ENCODE assay signal across 30 cellular contexts in genomic region chr19:47322048-47322447, GRCh38. TPM values are rescaled to one million over a fixed set of nuclear protein-coding genes. Genes with fewer than 3 reads are reported as not detected.
DNase-seq lines count a peak whose midpoint lies in the region; ATAC-seq, FAIRE-seq and TF ChIP-seq lines count a peak whose summit lies in the region.
"Had no signal": no experiment of that assay in that cellular context is flagged by ENCODE, and none has a peak within 500 bp of the region (broad histone marks: within the 10 kb centered on the region; RNA-seq: fewer than 3 reads in every experiment).

No MANE protein-coding gene starts in this region.

- BruUV-seq in GM12878 (replicated peaks; lab: Mats Ljungman, UMichigan): no TSS peak

- H2BK15ac ChIP-seq in H9 (ENCODE audit: low read depth, low read length): no peak overlapping the region

- intact Hi-C loops in GM12878 (cut with micrococcal nuclease; ENCODE audit: unreplicated experiment) (no loop called here), esophagus muscularis mucosa (cut with DNase I) (no loop called here)

- H4K91ac ChIP-seq in H9 (ENCODE audit: insufficient read length, low read depth, low read length): no peak overlapping the region

- H3K36me3 ChIP-seq in GM12878 (ENCODE audit: control insufficient read depth in 2 of 2, insufficient read depth in 2 of 2, low read length in 1 of 2) (no peaks in the 10 kb centered on the region), esophagus muscularis mucosa (no peaks in the 10 kb centered on the region)
- H3K36me3 ChIP-seq: SJSA1 had no signal

- no peak overlapping the region for H3K4me3 Mint-ChIP-seq in H9
- H3K4me3 Mint-ChIP-seq: activated CD8-positive, alpha-beta memory T cell treated with anti-CD3 and anti-CD28 coated beads, Interleukin-2, amount 10 ng/mL, durations not matched to agents 7 days and 5 days; activated naive CD8-positive, alpha-beta T cell treated with anti-CD3 and anti-CD28 coated beads, Interleukin-2, amount 50 U/mL, for 24 hours; effector memory CD8-positive, alpha-beta T cell; immature natural killer cell had no signal

- H2AK5ac ChIP-seq in H9 (ENCODE audit: insufficient read length, low read length): no peak overlapping the region

- H3K4ac ChIP-seq in H9 (ENCODE audit: low read depth, low read length): no peak overlapping the region

- H2BK5ac ChIP-seq in H9 (ENCODE audit: insufficient read length, low read length): no peak overlapping the region

- H3K14ac ChIP-seq in H9 (ENCODE audit: insufficient read depth, low read length): no peak overlapping the region

- DNase-seq in GM18507 (ENCODE audit: extremely low spot score, insufficient read length, low read depth) (no peak), MV-4-11 (lab: John Stamatoyannopoulos, UW) (peak; percentile 82), GM12878 (ENCODE audit: low read depth, low spot score) (no peak), pons (ENCODE audit: low spot score) (peak; percentile 51), NCI-H128 (lab: John Stamatoyannopoulos, UW; ENCODE audit: unreplicated experiment) (no peak), esophagus muscularis mucosa (ENCODE audit: extremely low spot score) (no peak), H9 (no peak)
- DNase-seq: activated CD4-positive, alpha-beta T cell treated with anti-CD3 and anti-CD28 coated beads, Interleukin-2, amount 50 U/mL, for 4 hours; activated CD8-positive, alpha-beta memory T cell treated with anti-CD3 and anti-CD28 coated beads, Interleukin-2, amount 10 ng/mL, durations not matched to agents 7 days and 5 days; activated naive CD8-positive, alpha-beta T cell treated with anti-CD3 and anti-CD28 coated beads, Interleukin-2, amount 50 U/mL, for 24 hours; activated T-cell treated with anti-CD3 and anti-CD28 coated beads, Interleukin-2, amount 50 U/mL, for 48 hours; cortex of kidney; effector memory CD8-positive, alpha-beta T cell; EL; immature natural killer cell; mesendoderm; NCI-H1105 treated with DMSO at 0.1 percent for 48 hours; NCI-H2081; NCI-H524 treated with DMSO at 0.1 percent for 48 hours; right cardiac atrium; stimulated activated CD4-positive, alpha-beta T cell treated with anti-CD3 and anti-CD28 coated beads, Interleukin-2, amount 100 ng/mL, for 24 hours; tibial artery had no signal

- TF ChIP-seq CTCF in GM12878 (IDR thresholded peaks at IDR 0.05 in 2 of 3, conservative IDR thresholded peaks at IDR 0.05 in 1 of 3; ENCODE audit: control insufficient read depth in 2 of 3, extremely low read depth in 1 of 3, insufficient read depth in 1 of 3, low read depth in 3 of 3, low read length in 3 of 3) (no peak), esophagus muscularis mucosa (IDR thresholded peaks at IDR 0.05) (no peak), H9 (conservative IDR thresholded peaks at IDR 0.05) (no peak)

- TF ChIP-seq POLR2A in GM12878 (IDR thresholded peaks at IDR 0.05; ENCODE audit: low read depth, low read length): no peak
- TF ChIP-seq POLR2A in esophagus muscularis mucosa (IDR thresholded peaks at IDR 0.05; ENCODE audit: low read depth): no peak

- in situ Hi-C loops in GM12878 (cut with MboI): no loop called here

- peaks cover 9% of the 10 kb centered on the region for H3K27me3 Mint-ChIP-seq in H9 (ENCODE audit: low read depth)

- no peak overlapping the region for H2BK12ac ChIP-seq in H9 (ENCODE audit: insufficient read length, low read depth, low read length)

- no peak overlapping the region for H3K18ac ChIP-seq in H9 (ENCODE audit: insufficient read length, low read depth, low read length)

- no peaks in the 10 kb centered on the region; a peak in 1 of 5 replicates for H3K9me3 Mint-ChIP-seq in H9
- H3K9me3 Mint-ChIP-seq: activated naive CD8-positive, alpha-beta T cell treated with anti-CD3 and anti-CD28 coated beads, Interleukin-2, amount 50 U/mL, for 24 hours; effector memory CD8-positive, alpha-beta T cell had no signal

- SMC1A ChIA-PET in GM12878 (lab: Charles Lee; ENCODE audit: uncharacterized antibody, unreplicated experiment): interaction anchor here (1.0 kb wide), 1 partner anchor 15 kb away, joined by 3 read pairs; no protein-coding TSS in a partner anchor

- H3K79me1 ChIP-seq in H9 (ENCODE audit: insufficient read depth, low read depth, low read length, poor library complexity, severe bottlenecking): no peaks in the 10 kb centered on the region

- H3K4me2 ChIP-seq in GM12878 (ENCODE audit: control insufficient read depth, insufficient read depth) (0 out of 2 replicates have a peak overlapping the region, but pooled peaks have one; percentile 7), H9 (ENCODE audit: insufficient read depth, insufficient read length, low read length) (no peak overlapping the region)

- no peak overlapping the region for H2BK20ac ChIP-seq in H9 (ENCODE audit: low read depth, low read length, poor library complexity, severe bottlenecking)

- POLR2A ChIA-PET in GM12878 (lab: Charles Lee): interaction anchor here (0.7 kb wide), 1 partner anchor 864 kb away, joined by 3 read pairs; no protein-coding TSS in a partner anchor

- TF ChIP-seq EP300 in GM12878 (IDR thresholded peaks at IDR 0.05; ENCODE audit: borderline replicate concordance in 1 of 2, control insufficient read depth in 1 of 2, low read depth in 2 of 2, low read length in 2 of 2): no peak
- TF ChIP-seq EP300 in esophagus muscularis mucosa (IDR thresholded peaks at IDR 0.05): no peak

- no peak overlapping the region for H3K56ac ChIP-seq in H9 (ENCODE audit: insufficient read length, low read depth, low read length)

- H3K27ac Mint-ChIP-seq in H9: no peak overlapping the region
- H3K27ac Mint-ChIP-seq: activated CD8-positive, alpha-beta memory T cell treated with anti-CD3 and anti-CD28 coated beads, Interleukin-2, amount 10 ng/mL, durations not matched to agents 7 days and 5 days; activated naive CD8-positive, alpha-beta T cell treated with anti-CD3 and anti-CD28 coated beads, Interleukin-2, amount 50 U/mL, for 24 hours; effector memory CD8-positive, alpha-beta T cell; immature natural killer cell had no signal

- no peak overlapping the region for H3K23ac ChIP-seq in H9 (ENCODE audit: insufficient read length, low read depth, low read length)

- ATAC-seq in GM12878: peak; percentile 44
- ATAC-seq: activated CD4-positive, CD25-positive, alpha-beta regulatory T cell treated with anti-CD3 and anti-CD28 coated beads, Interleukin-2, amount 50 U/mL, for 24 hours; activated CD8-positive, alpha-beta memory T cell treated with anti-CD3 and anti-CD28 coated beads, Interleukin-2, amount 10 ng/mL, durations not matched to agents 7 days and 5 days; activated naive CD8-positive, alpha-beta T cell treated with anti-CD3 and anti-CD28 coated beads, Interleukin-2, amount 50 U/mL, for 24 hours; effector memory CD8-positive, alpha-beta T cell; HepG2; right cardiac atrium had no signal

- H4K8ac ChIP-seq in H9 (replicated peaks; ENCODE audit: insufficient read length, low read depth, low read length): no peak overlapping the region

- H3K36me3 Mint-ChIP-seq in H9 (ENCODE audit: insufficient read depth in 1 of 3, low read depth in 3 of 3): no peaks in the 10 kb centered on the region; a peak in 1 of 7 replicates
- H3K36me3 Mint-ChIP-seq: activated CD8-positive, alpha-beta memory T cell treated with anti-CD3 and anti-CD28 coated beads, Interleukin-2, amount 10 ng/mL, durations not matched to agents 7 days and 5 days; immature natural killer cell had no signal

- RAD21 ChIA-PET in GM12878 (lab: Charles Lee; ENCODE audit: unreplicated experiment): no interaction called here

- H3K27me3 ChIP-seq in GM12878 (replicated peaks in 1 of 2; ENCODE audit: control insufficient read depth in 2 of 2, insufficient read depth in 2 of 2, low read length in 1 of 2) (no peaks in the 10 kb centered on the region), esophagus muscularis mucosa (peaks cover 0 to 66% (median 6%) of the 10 kb centered on the region in 4 donors), H9 (ENCODE audit: insufficient read depth, low read length) (no peaks in the 10 kb centered on the region)
- H3K27me3 ChIP-seq: SJSA1 had no signal

- H3K9me3 ChIP-seq in GM12878 (replicated peaks; ENCODE audit: control insufficient read depth, insufficient read depth, low read length) (no peaks in the 10 kb centered on the region; the same call in 2 of the 3 replicates), esophagus muscularis mucosa (no peaks in the 10 kb centered on the region), H9 (ENCODE audit: control insufficient read depth, low read depth, low read length) (no peaks in the 10 kb centered on the region)
- H3K9me3 ChIP-seq: SJSA1, tibial artery had no signal

- H4K5ac ChIP-seq in H9 (ENCODE audit: insufficient read length, low read depth, low read length): no peak overlapping the region

- H3K4me1 ChIP-seq in GM12878 (ENCODE audit: control insufficient read depth, insufficient read depth, low read length) (no peaks in the 10 kb centered on the region), esophagus muscularis mucosa (no peaks in the 10 kb centered on the region), H9 (ENCODE audit: insufficient read depth, low read length) (no peaks in the 10 kb centered on the region)
- H3K4me1 ChIP-seq: SJSA1, tibial artery had no signal

- peaks cover 3% of the 10 kb centered on the region for H3K23me2 ChIP-seq in H9 (ENCODE audit: insufficient read length, low read depth, low read length, poor library complexity, severe bottlenecking)

- no peak overlapping the region for H2BK120ac ChIP-seq in H9 (ENCODE audit: low read depth, low read length, poor library complexity, severe bottlenecking)

- H3K4me3 ChIP-seq in GM12878: no peak overlapping the region
- no peak overlapping the region for H3K4me3 ChIP-seq in esophagus muscularis mucosa
- H3K4me3 ChIP-seq: SJSA1, tibial artery had no signal

- 0% methylated on average over 2 of the region's 2 CpGs for WGBS in GM12878 (ENCODE audit: insufficient coverage, insufficient replicate concordance, low lambda C conversion rate, missing lambda C conversion rate)
- 69% methylated on average over 2 of the region's 2 CpGs for WGBS in esophagus muscularis mucosa
- 100% methylated on average over 1 of the region's 2 CpGs for WGBS in H9 (ENCODE audit: extremely low coverage, insufficient read length, low lambda C conversion rate)

- TF ChIP-seq RAD21 in GM12878 (IDR thresholded peaks at IDR 0.05; ENCODE audit: insufficient read depth, low read depth, low read length): no peak

- H3K79me2 ChIP-seq in GM12878 (ENCODE audit: control insufficient read depth, insufficient read depth, low read length) (no peaks in the 10 kb centered on the region), H9 (ENCODE audit: insufficient read depth, low read length) (no peaks in the 10 kb centered on the region)

- H4K20me1 ChIP-seq in GM12878 (ENCODE audit: control insufficient read depth, insufficient read depth) (no peaks in the 10 kb centered on the region), H9 (ENCODE audit: control insufficient read depth, insufficient read depth, insufficient read length) (no peaks in the 10 kb centered on the region)

- FAIRE-seq in GM18507 (lab: Jason Lieb, UNC) (peak; percentile 64), GM12878 (lab: Jason Lieb, UNC) (no peak)
- FAIRE-seq: astrocyte, HepG2, RCC 7860 had no signal

- H3T11ph ChIP-seq in H9 (ENCODE audit: low read length): no peak overlapping the region

- H3K9ac ChIP-seq in GM12878 (ENCODE audit: control insufficient read depth, insufficient read depth, low read length) (no peak overlapping the region), H9 (ENCODE audit: extremely low read depth, insufficient read length, low read length) (no peak overlapping the region)

- CTCF ChIA-PET in GM12878 (lab: Yijun Ruan, JAX): interaction anchor here (0.6 to 1.0 kb wide), 3 partner anchors 27 to 120 kb away, joined by 3 to 4 read pairs (median 3); partner anchors contain the start of gene DHX34

- H2AFZ ChIP-seq in GM12878 (ENCODE audit: control insufficient read depth, low read depth, low read length) (no peak overlapping the region), H9 (ENCODE audit: low read length) (no peak overlapping the region)

- peaks cover 0 to 3% of the 10 kb centered on the region in 2 experiments; a peak in 1 of 4 replicates for H3K4me1 Mint-ChIP-seq in H9
- H3K4me1 Mint-ChIP-seq: activated CD8-positive, alpha-beta memory T cell treated with anti-CD3 and anti-CD28 coated beads, Interleukin-2, amount 10 ng/mL, durations not matched to agents 7 days and 5 days; activated naive CD8-positive, alpha-beta T cell treated with anti-CD3 and anti-CD28 coated beads, Interleukin-2, amount 50 U/mL, for 24 hours; immature natural killer cell had no signal

- H3K27ac ChIP-seq in GM12878 (ENCODE audit: control insufficient read depth, insufficient read depth) (no peak overlapping the region), esophagus muscularis mucosa (replicated peaks in 1 of 4) (no peak overlapping the region), H9 (ENCODE audit: insufficient read length, low read depth, low read length) (no peak overlapping the region)
- H3K27ac ChIP-seq: SJSA1, tibial artery had no signal

RNA-seq across cellular contexts. Expression of gene C5AR2, which starts 9.9 kb away (rescaled TPM):
- total RNA-seq in GM12878 (2013; cell fraction: nucleolus; rRNA removed): not detected in 2 replicates
- total RNA-seq in GM12878 (2014; rRNA removed) (0.11 TPM in 1 of 2 replicates, not detected in the other), GM12878 (2014; rRNA removed; fragmentation: Illumina TruSeq; extraction: Trizol) (not detected in 2 replicates), GM12878 (2021) (not detected in 2 replicates), esophagus muscularis mucosa (1 to 10 TPM in 1 of 4 donors, under 1 TPM in 3; 0.42 to 4.6 (median 0.72) TPM), H9 (2021) (not detected in 2 replicates)
- not detected for polyA plus RNA-seq in GM12878 (2011; ENCODE audit: low read depth)
- polyA plus RNA-seq in GM12878 (2011; rRNA removed) (0.01 TPM in 1 of 2 replicates, not detected in the other), GM12878 (2014; fragmentation: Illumina TruSeq; extraction: Trizol) (not detected in 2 replicates), GM12878 (2014; fragmentation: Nextera tagmentation; extraction: Ambion mirVana) (not detected), GM12878 (2014; rRNA removed) (not detected in 2 replicates), GM12878 (2016; fragmentation: Nextera tagmentation; extraction: Ambion mirVana) (not detected)
- polyA plus RNA-seq in GM12878 (2011; cell fraction: cytosol; rRNA removed): under 0.01 TPM in 1 of 2 replicates, not detected in the other
- 0.10 and 0.13 TPM in 2 replicates for polyA plus RNA-seq in GM12878 (2011; cell fraction: nucleus; rRNA removed)
- not detected in 2 replicates for polyA plus RNA-seq in GM12878 (2012)
- polyA minus RNA-seq in GM12878 (2011; rRNA and poly(A)+ RNA removed): 0.07 TPM in 1 of 2 replicates, not detected in the other
- not detected in 2 replicates for polyA minus RNA-seq in GM12878 (2011; cell fraction: cytosol; rRNA and poly(A)+ RNA removed)
- polyA minus RNA-seq in GM12878 (2011; cell fraction: nucleus; rRNA and poly(A)+ RNA removed): not detected in 2 replicates
- total RNA-seq: astrocyte, epithelial cell of proximal tubule, SJSA1 had no signal
- polyA plus RNA-seq: BJ had no signal

RNA-seq across cellular contexts. Expression of gene C5AR1, which starts 12.4 kb away (rescaled TPM):
- 1.2 and 1.5 TPM in 2 replicates for total RNA-seq in GM12878 (2013; cell fraction: nucleolus; rRNA removed)
- total RNA-seq in GM12878 (2014; rRNA removed) (0.05 and 0.17 TPM in 2 replicates), GM12878 (2014; rRNA removed; fragmentation: Illumina TruSeq; extraction: Trizol) (0.04 and 0.09 TPM in 2 replicates), GM12878 (2021) (0.13 and 0.26 TPM in 2 replicates), esophagus muscularis mucosa (10 to 100 TPM in 1 of 4 donors, 1 to 10 TPM in 3; 5.0 to 32.6 (median 7.0) TPM), H9 (2021) (1.8 TPM in 2 replicates)
- 0.10 TPM for polyA plus RNA-seq in GM12878 (2011; ENCODE audit: low read depth)
- polyA plus RNA-seq in GM12878 (2011; rRNA removed) (0.40 and 1.5 TPM in 2 replicates), GM12878 (2014; fragmentation: Illumina TruSeq; extraction: Trizol) (0.15 TPM in 1 of 2 replicates, not detected in the other), GM12878 (2014; fragmentation: Nextera tagmentation; extraction: Ambion mirVana) (under 1 TPM; 0.07 to 0.19 TPM), GM12878 (2014; rRNA removed) (0.06 and 0.15 TPM in 2 replicates), GM12878 (2016; fragmentation: Nextera tagmentation; extraction: Ambion mirVana) (under 1 TPM; 0.27 to 0.29 TPM)
- 1.1 and 1.3 TPM in 2 replicates for polyA plus RNA-seq in GM12878 (2011; cell fraction: cytosol; rRNA removed)
- polyA plus RNA-seq in GM12878 (2011; cell fraction: nucleus; rRNA removed): 0.55 and 1.2 TPM in 2 replicates
- 0.32 and 0.46 TPM in 2 replicates for polyA plus RNA-seq in GM12878 (2012)
- polyA minus RNA-seq in GM12878 (2011; rRNA and poly(A)+ RNA removed): 0.67 and 1.9 TPM in 2 replicates
- 0.94 and 2.4 TPM in 2 replicates for polyA minus RNA-seq in GM12878 (2011; cell fraction: cytosol; rRNA and poly(A)+ RNA removed)
- polyA minus RNA-seq in GM12878 (2011; cell fraction: nucleus; rRNA and poly(A)+ RNA removed): 0.12 and 0.19 TPM in 2 replicates
- total RNA-seq: epithelial cell of proximal tubule, glomerular endothelial cell, SJSA1 had no signal

RNA-seq across cellular contexts. Expression of gene DHX34, which starts 27.1 kb away (rescaled TPM):
- total RNA-seq in GM12878 (2013; cell fraction: nucleolus; rRNA removed): 56.8 and 61.6 TPM in 2 replicates
- total RNA-seq in GM12878 (2014; rRNA removed) (11.1 and 15.9 TPM in 2 replicates), GM12878 (2014; rRNA removed; fragmentation: Illumina TruSeq; extraction: Trizol) (5.6 and 5.7 TPM in 2 replicates), GM12878 (2021) (14.3 and 16.9 TPM in 2 replicates), esophagus muscularis mucosa (10 to 100 TPM in 3 of 4 donors, 1 to 10 TPM in 1; 9.1 to 15.6 (median 12.2) TPM), H9 (2021) (38.2 and 38.3 TPM in 2 replicates)
- 2.8 TPM for polyA plus RNA-seq in GM12878 (2011; ENCODE audit: low read depth)
- polyA plus RNA-seq in GM12878 (2011; rRNA removed) (2.6 and 5.9 TPM in 2 replicates), GM12878 (2014; fragmentation: Illumina TruSeq; extraction: Trizol) (2.3 and 5.5 TPM in 2 replicates), GM12878 (2014; fragmentation: Nextera tagmentation; extraction: Ambion mirVana) (under 1 TPM; 0.19 to 0.37 TPM), GM12878 (2014; rRNA removed) (15.2 and 19.3 TPM in 2 replicates), GM12878 (2016; fragmentation: Nextera tagmentation; extraction: Ambion mirVana) (10 to 100 TPM; 15.7 to 16.7 TPM)
- polyA plus RNA-seq in GM12878 (2011; cell fraction: cytosol; rRNA removed): 6.4 and 10.5 TPM in 2 replicates
- 58.1 and 60.3 TPM in 2 replicates for polyA plus RNA-seq in GM12878 (2011; cell fraction: nucleus; rRNA removed)
- polyA plus RNA-seq in GM12878 (2012): 7.0 and 10.0 TPM in 2 replicates
- 6.4 and 12.9 TPM in 2 replicates for polyA minus RNA-seq in GM12878 (2011; rRNA and poly(A)+ RNA removed)
- polyA minus RNA-seq in GM12878 (2011; cell fraction: cytosol; rRNA and poly(A)+ RNA removed): 6.5 and 6.7 TPM in 2 replicates
- polyA minus RNA-seq in GM12878 (2011; cell fraction: nucleus; rRNA and poly(A)+ RNA removed): 15.4 and 23.4 TPM in 2 replicates

RNA-seq across cellular contexts. Expression of gene INAFM1, which starts 47.4 kb away (rescaled TPM):
- total RNA-seq in GM12878 (2013; cell fraction: nucleolus; rRNA removed): 1.2 and 2.7 TPM in 2 replicates
- total RNA-seq in GM12878 (2014; rRNA removed): 2.0 and 2.1 TPM in 2 replicates
- total RNA-seq in GM12878 (2014; rRNA removed; fragmentation: Illumina TruSeq; extraction: Trizol): 0.51 and 0.63 TPM in 2 replicates
- 6.1 and 6.8 TPM in 2 replicates for total RNA-seq in GM12878 (2021)
- 0.46 TPM for polyA plus RNA-seq in GM12878 (2011; ENCODE audit: low read depth)
- 0.40 and 0.86 TPM in 2 replicates for polyA plus RNA-seq in GM12878 (2011; rRNA removed)
- 1.2 and 1.5 TPM in 2 replicates for polyA plus RNA-seq in GM12878 (2011; cell fraction: cytosol; rRNA removed)
- 4.8 and 6.7 TPM in 2 replicates for polyA plus RNA-seq in GM12878 (2011; cell fraction: nucleus; rRNA removed)
- 3.8 and 5.8 TPM in 2 replicates for polyA plus RNA-seq in GM12878 (2012)
- 0.30 and 0.57 TPM in 2 replicates for polyA plus RNA-seq in GM12878 (2014; fragmentation: Illumina TruSeq; extraction: Trizol)
- under 1 TPM in 1 of 2 experiments, not detected in 1; 0.58 TPM for polyA plus RNA-seq in GM12878 (2014; fragmentation: Nextera tagmentation; extraction: Ambion mirVana)
- 4.5 and 4.8 TPM in 2 replicates for polyA plus RNA-seq in GM12878 (2014; rRNA removed)
- 1 to 10 TPM; 1.1 to 1.4 TPM for polyA plus RNA-seq in GM12878 (2016; fragmentation: Nextera tagmentation; extraction: Ambion mirVana)
- polyA minus RNA-seq in GM12878 (2011; rRNA and poly(A)+ RNA removed): 0.57 TPM in 1 of 2 replicates, not detected in the other
- polyA minus RNA-seq in GM12878 (2011; cell fraction: cytosol; rRNA and poly(A)+ RNA removed): 0.94 TPM in 1 of 2 replicates, not detected in the other
- 1.5 and 2.1 TPM in 2 replicates for polyA minus RNA-seq in GM12878 (2011; cell fraction: nucleus; rRNA and poly(A)+ RNA removed)
- total RNA-seq in esophagus muscularis mucosa: 10 to 100 TPM; 12.5 to 17.4 (median 16.9) TPM
- 8.5 and 9.2 TPM in 2 replicates for total RNA-seq in H9 (2021)

Comparison
In these comparisons a context has a peak if more than half of its experiments do, and no peak if none do; other contexts are left out.
1. DNase-seq: peak in MV-4-11 (single experiment) and pons (single experiment); none in GM18507 (single experiment), GM12878 (single experiment), NCI-H128 (single experiment), esophagus muscularis mucosa (single experiment) and H9 (single experiment).